29 cellular contexts compared by ENCODE assay signal in the genomic region with DNA sequence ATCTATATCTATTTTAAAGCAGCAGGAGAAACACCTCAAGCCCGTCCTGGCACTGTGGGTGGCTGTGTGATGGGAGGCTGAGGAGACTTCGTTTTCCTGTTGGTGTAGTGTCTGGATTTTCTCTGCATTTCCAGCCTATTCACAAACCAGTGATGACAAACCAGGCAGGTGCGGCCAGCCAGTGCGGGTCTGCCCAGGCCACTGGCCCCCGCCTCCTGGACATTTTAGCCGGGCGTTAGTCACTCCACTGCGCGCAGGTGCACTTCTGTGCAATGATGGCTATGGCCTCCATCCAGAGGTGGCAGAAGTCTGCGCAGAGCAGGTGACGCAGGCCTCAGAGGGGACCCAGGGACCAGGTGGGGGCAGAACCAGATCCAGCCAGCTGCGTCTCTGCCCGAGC.
"Had no signal": no experiment of that assay in that cellular context is flagged by ENCODE, and none has a peak within 500 bp of the region (broad histone marks: within the 10 kb centered on the region; RNA-seq: fewer than 3 reads in every experiment).

No MANE protein-coding gene starts in this region.

- ATAC-seq: effector memory CD8-positive, alpha-beta T cell; heart right ventricle; left lobe of liver; mucosa of descending colon; natural killer cell treated with Interleukin-12 subunit alpha and Interleukin-12 subunit beta and Interleukin-15 and Interleukin-18, amount 100 ng/mL, for 72 hours; sciatic nerve; stimulated activated effector memory CD8-positive, alpha-beta T cell treated with anti-CD3 and anti-CD28 coated beads, Interleukin-12 subunit alpha, Interleukin-12 subunit beta, amount 100 ng/mL, for 72 hours; upper lobe of right lung had no signal

- H2AFZ ChIP-seq: neural progenitor cell had no signal

- H3K36me3 Mint-ChIP-seq: immature natural killer cell; memory B cell; mesothelial cell of epicardium; naive B cell; natural killer cell treated with Interleukin-12 subunit alpha and Interleukin-12 subunit beta and Interleukin-15 and Interleukin-18, amount 100 ng/mL, for 72 hours; neural progenitor cell; stimulated activated effector memory CD8-positive, alpha-beta T cell treated with anti-CD3 and anti-CD28 coated beads, Interleukin-12 subunit alpha, Interleukin-12 subunit beta, amount 100 ng/mL, for 72 hours had no signal

- H3K9ac ChIP-seq: neural progenitor cell had no signal

- H3K4me3 Mint-ChIP-seq: effector memory CD8-positive, alpha-beta T cell; immature natural killer cell; memory B cell; mesothelial cell of epicardium; natural killer cell treated with Interleukin-12 subunit alpha and Interleukin-12 subunit beta and Interleukin-15 and Interleukin-18, amount 100 ng/mL, for 72 hours; neural progenitor cell; stimulated activated effector memory CD8-positive, alpha-beta T cell treated with anti-CD3 and anti-CD28 coated beads, Interleukin-12 subunit alpha, Interleukin-12 subunit beta, amount 100 ng/mL, for 72 hours had no signal

- H3K27me3 ChIP-seq: esophagus squamous epithelium, right atrium auricular region, tibial nerve, upper lobe of right lung, uterus had no signal

- H3K27ac ChIP-seq: esophagus squamous epithelium, heart right ventricle, neural progenitor cell, prostate gland, right atrium auricular region, thoracic aorta, tibial nerve, upper lobe of right lung, uterus had no signal

- H3K4me2 ChIP-seq: neural progenitor cell had no signal

- DNase-seq: cortex of kidney; effector memory CD8-positive, alpha-beta T cell; erythroblast; esophagus squamous epithelium; foreskin melanocyte; glutamatergic neuron; heart right ventricle; hippocampal formation; immature natural killer cell; mucosa of descending colon; naive B cell; stimulated activated CD4-positive, alpha-beta T cell treated with anti-CD3 and anti-CD28 coated beads, Interleukin-2, amount 100 ng/mL, for 24 hours; stimulated activated CD4-positive, alpha-beta T cell treated with anti-CD3 and anti-CD28 coated beads, Interleukin-4, amount 100 ng/mL, for 24 hours; stimulated activated naive CD4-positive, alpha-beta T cell treated with Interleukin-2 at 50 U/mL for 16 hours; substantia nigra; upper lobe of right lung; uterus had no signal

- H3K36me3 ChIP-seq: esophagus squamous epithelium, heart right ventricle, neural progenitor cell, prostate gland, right atrium auricular region, thoracic aorta, tibial nerve, upper lobe of right lung, uterus had no signal

- H3K9me3 Mint-ChIP-seq: effector memory CD8-positive, alpha-beta T cell; immature natural killer cell; memory B cell; naive B cell; natural killer cell treated with Interleukin-12 subunit alpha and Interleukin-12 subunit beta and Interleukin-15 and Interleukin-18, amount 100 ng/mL, for 72 hours; stimulated activated effector memory CD8-positive, alpha-beta T cell treated with anti-CD3 and anti-CD28 coated beads, Interleukin-12 subunit alpha, Interleukin-12 subunit beta, amount 100 ng/mL, for 72 hours had no signal

- H3K4me3 ChIP-seq: esophagus squamous epithelium, heart right ventricle, lung, mucosa of descending colon, neural progenitor cell, prostate gland, right atrium auricular region, tibial nerve, upper lobe of right lung, uterus had no signal

- H3K9me3 ChIP-seq: esophagus squamous epithelium, heart right ventricle, mucosa of descending colon, prostate gland, right atrium auricular region, thoracic aorta, tibial nerve, upper lobe of right lung, uterus had no signal

- H3K27ac Mint-ChIP-seq: effector memory CD8-positive, alpha-beta T cell; immature natural killer cell; memory B cell; mesothelial cell of epicardium; stimulated activated effector memory CD8-positive, alpha-beta T cell treated with anti-CD3 and anti-CD28 coated beads, Interleukin-12 subunit alpha, Interleukin-12 subunit beta, amount 100 ng/mL, for 72 hours had no signal
